Comparison of ENCODE assay signal across 5 cellular contexts in genomic region chr22:50249382-50250248, GRCh38. TPM values are rescaled to one million over a fixed set of nuclear protein-coding genes. Genes with fewer than 3 reads are reported as not detected.
DNase-seq lines count a peak whose midpoint lies in the region; ATAC-seq and TF ChIP-seq lines count a peak whose summit lies in the region.

No MANE protein-coding gene starts in this region.

- H3K27ac ChIP-seq in gastrocnemius medialis, result peak overlapping the region in 3 of 4 donors; percentile 30 to 97 (median 62)

- peaks cover 22 to 37% of the 10 kb centered on the region in 2 donors for H3K4me1 ChIP-seq in gastrocnemius medialis

- no peaks in the 10 kb centered on the region for H3K27me3 Mint-ChIP-seq in IgD-negative memory B cell

- peaks cover 2% of the 10 kb centered on the region for H3K36me3 Mint-ChIP-seq in IgD-negative memory B cell

- H3K9me3 ChIP-seq in gastrocnemius medialis, result no peaks in the 10 kb centered on the region

- intact Hi-C loops in gastrocnemius medialis (cut with DNase I; ENCODE audit: low total_unique reads), result loop anchor here (5.0 kb wide), 1 partner anchor 37 kb away; no protein-coding TSS in a partner anchor

- peak overlapping the region in 3 of 4 donors; percentile 38 to 90 (median 88) for H3K4me3 Mint-ChIP-seq in IgD-negative memory B cell

- DNase-seq in astrocyte of the spinal cord (ENCODE audit: low read depth, low spot score) (no peak), gastrocnemius medialis (no peak), globus pallidus (ENCODE audit: low spot score) (no peak), anterior cingulate cortex (lab: John Stamatoyannopoulos, UW) (no peak)

- TF ChIP-seq POLR2A in gastrocnemius medialis (IDR thresholded peaks at IDR 0.05), result no peak

- no peaks in the 10 kb centered on the region for H3K9me3 Mint-ChIP-seq in IgD-negative memory B cell

- peak overlapping the region; percentile 74 for H3K4me3 ChIP-seq in astrocyte of the spinal cord (ENCODE audit: low read depth, low read length)
- no peak overlapping the region for H3K4me3 ChIP-seq in gastrocnemius medialis

- H3K27ac Mint-ChIP-seq in IgD-negative memory B cell, result peak overlapping the region in 1 of 3 donors; percentile 73

- no peak for ATAC-seq in gastrocnemius medialis

- TF ChIP-seq CTCF in astrocyte of the spinal cord (IDR thresholded peaks at IDR 0.05; ENCODE audit: low read depth, low read length), result no peak
- TF ChIP-seq CTCF in gastrocnemius medialis (IDR thresholded peaks at IDR 0.05 in 4 of 5, conservative IDR thresholded peaks at IDR 0.05 in 1 of 5), result no peak

- no peaks in the 10 kb centered on the region for H3K27me3 ChIP-seq in gastrocnemius medialis

- peaks cover 0 to 12% of the 10 kb centered on the region in 2 donors for H3K36me3 ChIP-seq in gastrocnemius medialis

- in situ Hi-C loops in astrocyte of the spinal cord (cut with HindIII; ENCODE audit: low sequenced_read_pairs) (no loop called here), gastrocnemius medialis (cut with MboI; ENCODE audit: low sequenced_read_pairs in 4 of 4) (loop anchor here in 2 of 4 donors (10.0 kb wide), 2 partner anchors 75 to 85 kb away; partner anchors contain the start of gene DENND6B (in 1 of the 2))

- peaks cover 13 to 22% (median 15%) of the 10 kb centered on the region in 3 donors for H3K4me1 Mint-ChIP-seq in IgD-negative memory B cell

RNA-seq across cellular contexts. Expression of gene HDAC10, which starts 1.4 kb away (rescaled TPM):
- 8.6 TPM for polyA plus RNA-seq in IgD-negative memory B cell
- 10 to 100 TPM in 2 of 4 donors, 1 to 10 TPM in 2; 4.1 to 24.9 (median 8.6) TPM for total RNA-seq in gastrocnemius medialis

RNA-seq across cellular contexts. Expression of gene TUBGCP6, which starts 4.8 kb away (rescaled TPM):
- polyA plus RNA-seq in IgD-negative memory B cell, result 17.0 TPM
- total RNA-seq in gastrocnemius medialis, result 10 to 100 TPM; 18.7 to 27.4 (median 19.2) TPM

RNA-seq across cellular contexts. Expression of gene MAPK12, which starts 11.9 kb away (rescaled TPM):
- 0.94 TPM for polyA plus RNA-seq in IgD-negative memory B cell
- 100 to 1,000 TPM; 126 to 290 (median 219) TPM for total RNA-seq in gastrocnemius medialis

RNA-seq across cellular contexts. Expression of gene MAPK11, which starts 20.6 kb away (rescaled TPM):
- polyA plus RNA-seq in IgD-negative memory B cell, result 0.59 TPM
- 1 to 10 TPM; 1.8 to 4.2 (median 3.4) TPM for total RNA-seq in gastrocnemius medialis

RNA-seq across cellular contexts. Expression of gene SELENOO, which starts 48.8 kb away (rescaled TPM):
- 2.3 TPM for polyA plus RNA-seq in IgD-negative memory B cell
- 10 to 100 TPM; 26.4 to 54.9 (median 34.0) TPM for total RNA-seq in gastrocnemius medialis
